Comparison of ENCODE assay signal across 18 cellular contexts in genomic region chr1:57377731-57378139, GRCh38. TPM values are rescaled to one million over a fixed set of nuclear protein-coding genes. Genes with fewer than 3 reads are reported as not detected.
DNase-seq lines count a peak whose midpoint lies in the region; ATAC-seq and TF ChIP-seq lines count a peak whose summit lies in the region.
"Had no signal": no experiment of that assay in that cellular context is flagged by ENCODE, and none has a peak within 500 bp of the region (broad histone marks: within the 10 kb centered on the region; RNA-seq: fewer than 3 reads in every experiment).

No MANE protein-coding gene starts in this region.

- no peak overlapping the region for H3K9ac ChIP-seq in neuronal stem cell (ENCODE audit: low read depth, low read length, poor library complexity)
- H3K9ac ChIP-seq: GM23248 had no signal

- H3K4me3 ChIP-seq in NB4 (ENCODE audit: low read depth, low read length) (no peak overlapping the region), neuronal stem cell (ENCODE audit: low read length in 2 of 2) (no peak overlapping the region), SJCRH30 (no peak overlapping the region)
- H3K4me3 ChIP-seq: GM23248, SK-N-MC had no signal

- no peak overlapping the region for H2AFZ ChIP-seq in neuronal stem cell (ENCODE audit: low read length)
- H2AFZ ChIP-seq: GM23248 had no signal

- no peak overlapping the region for H3K27ac Mint-ChIP-seq in glutamatergic neuron (ENCODE audit: unreplicated experiment)

- H3K4me1 Mint-ChIP-seq in glutamatergic neuron (ENCODE audit: low read depth, unreplicated experiment), result peaks cover 4% of the 10 kb centered on the region

- H3K27me3 Mint-ChIP-seq in glutamatergic neuron (ENCODE audit: unreplicated experiment), result no peaks in the 10 kb centered on the region

- H2AK5ac ChIP-seq in neuronal stem cell (ENCODE audit: low read depth, low read length), result no peak overlapping the region

- no peak overlapping the region for H3K14ac ChIP-seq in neuronal stem cell (ENCODE audit: low read length)

- TF ChIP-seq CTCF in NB4 (IDR thresholded peaks at IDR 0.05; ENCODE audit: low read depth, low read length), result no peak
- peak; percentile 12 for TF ChIP-seq CTCF in glutamatergic neuron (IDR thresholded peaks at IDR 0.05; ENCODE audit: partially characterized antibody, unreplicated experiment)

- H3K4me1 ChIP-seq in neuronal stem cell (ENCODE audit: control insufficient read depth in 2 of 2, insufficient read depth in 1 of 2, low read depth in 1 of 2, low read length in 2 of 2) (peaks cover 8 to 15% of the 10 kb centered on the region in 2 donors), SJCRH30 (no peaks in the 10 kb centered on the region)

- H3K4ac ChIP-seq in neuronal stem cell (ENCODE audit: low read length), result no peak overlapping the region

- no peaks in the 10 kb centered on the region for H3K79me1 ChIP-seq in neuronal stem cell (ENCODE audit: low read depth, low read length)

- no peaks in the 10 kb centered on the region for H3K36me3 Mint-ChIP-seq in glutamatergic neuron (ENCODE audit: unreplicated experiment)

- ATAC-seq in GM21825 (IDR thresholded peaks at IDR 0.05; ENCODE audit: unreplicated experiment) (no peak), HG02759 (IDR thresholded peaks at IDR 0.05; ENCODE audit: unreplicated experiment) (no peak)

- H3K9me3 ChIP-seq in neuronal stem cell (replicated peaks in 1 of 2; ENCODE audit: control insufficient read depth in 2 of 2, insufficient read depth in 1 of 2, low read depth in 1 of 2, low read length in 2 of 2) (no peaks in the 10 kb centered on the region), SJCRH30 (replicated peaks) (no peaks in the 10 kb centered on the region)

- H3K4me3 Mint-ChIP-seq in glutamatergic neuron (ENCODE audit: unreplicated experiment), result no peak overlapping the region

- no peak overlapping the region for H3K4me2 ChIP-seq in neuronal stem cell (ENCODE audit: insufficient read depth, low read length, poor library complexity, severe bottlenecking)

- H3K18ac ChIP-seq in neuronal stem cell (ENCODE audit: low read length), result peak overlapping the region; percentile 49

- H2BK12ac ChIP-seq in neuronal stem cell (ENCODE audit: low read length), result no peak overlapping the region

- DNase-seq in DMS 273 (lab: John Stamatoyannopoulos, UW; ENCODE audit: unreplicated experiment) (peak; percentile 13), DMS 273 treated with DMSO at 0.1 percent for 48 hours (lab: John Stamatoyannopoulos, UW) (no peak), NB4 (ENCODE audit: low read depth) (peak; percentile 11), glutamatergic neuron (no peak), neuronal stem cell (ENCODE audit: low spot score) (no peak), SJCRH30 (no peak)
- DNase-seq: GM23248; IMR-90; NCI-H146; NCI-H345; NCI-H69; NK-92 treated with Interleukin-12 subunit alpha and Interleukin-12 subunit beta, amount 100 ng/mL, for 24 hours had no signal

- no peak overlapping the region for H4K91ac ChIP-seq in neuronal stem cell (ENCODE audit: low read depth, low read length, poor library complexity)

- no CpG with 5 or more reads among the region's 3 CpGs for WGBS in neuronal stem cell (ENCODE audit: extremely low coverage in 2 of 2, insufficient read length in 2 of 2, insufficient replicate concordance in 1 of 2), 2 donors

- H2BK120ac ChIP-seq in neuronal stem cell (ENCODE audit: low read depth, low read length), result no peak overlapping the region

- H2BK15ac ChIP-seq in neuronal stem cell (ENCODE audit: low read length), result no peak overlapping the region

- no peak overlapping the region for H2BK5ac ChIP-seq in neuronal stem cell (ENCODE audit: low read length)

- H4K8ac ChIP-seq in neuronal stem cell (ENCODE audit: low read depth, low read length), result no peak overlapping the region

- H3K27ac ChIP-seq in neuronal stem cell (replicated peaks; ENCODE audit: low read length) (no peak overlapping the region), SJCRH30 (no peak overlapping the region)
- H3K27ac ChIP-seq: 22Rv1, GM23248, SK-N-MC had no signal

- H3K36me3 ChIP-seq in neuronal stem cell (replicated peaks in 1 of 2; ENCODE audit: control insufficient read depth in 2 of 2, insufficient read depth in 2 of 2, low read length in 2 of 2) (no peaks in the 10 kb centered on the region), SJCRH30 (no peaks in the 10 kb centered on the region)

- H3K27me3 ChIP-seq in neuronal stem cell (ENCODE audit: control insufficient read depth in 3 of 3, insufficient read depth in 3 of 3, low read depth in 1 of 3, low read length in 3 of 3) (no peaks in the 10 kb centered on the region), SJCRH30 (no peaks in the 10 kb centered on the region)

- no peak for TF ChIP-seq POLR2A in NB4 (IDR thresholded peaks at IDR 0.05; ENCODE audit: extremely low read depth, insufficient read length)

- H3K9me3 Mint-ChIP-seq in glutamatergic neuron (ENCODE audit: unreplicated experiment), result no peaks in the 10 kb centered on the region

- no peak overlapping the region for H3K23ac ChIP-seq in neuronal stem cell (ENCODE audit: low read depth, low read length, poor library complexity)

RNA-seq across cellular contexts. Expression of gene DAB1, which starts 46.1 kb away (rescaled TPM):
- 3.1 TPM for total RNA-seq in glutamatergic neuron (ENCODE audit: unreplicated experiment)
- polyA plus RNA-seq in neuronal stem cell (2013, experiment 1 of 2), result 15.1 TPM
- polyA plus RNA-seq in neuronal stem cell (2013, experiment 2 of 2), result 14.9 TPM
- 0.05 TPM in 1 of 2 replicates, not detected in the other for total RNA-seq in SJCRH30 (2014; rRNA removed; shearing (Covaris generic))
- total RNA-seq: HT-29, LHCN-M2 had no signal

Comparison
In these comparisons a context has a peak if more than half of its experiments do, and no peak if none do; other contexts are left out.
1. DNase-seq: peak in DMS 273 (single experiment) and NB4 (single experiment); none in DMS 273 treated with DMSO at 0.1 percent for 48 hours (single experiment), glutamatergic neuron (single experiment), neuronal stem cell (single experiment) and SJCRH30 (0 of 2).